In the genomic region with DNA sequence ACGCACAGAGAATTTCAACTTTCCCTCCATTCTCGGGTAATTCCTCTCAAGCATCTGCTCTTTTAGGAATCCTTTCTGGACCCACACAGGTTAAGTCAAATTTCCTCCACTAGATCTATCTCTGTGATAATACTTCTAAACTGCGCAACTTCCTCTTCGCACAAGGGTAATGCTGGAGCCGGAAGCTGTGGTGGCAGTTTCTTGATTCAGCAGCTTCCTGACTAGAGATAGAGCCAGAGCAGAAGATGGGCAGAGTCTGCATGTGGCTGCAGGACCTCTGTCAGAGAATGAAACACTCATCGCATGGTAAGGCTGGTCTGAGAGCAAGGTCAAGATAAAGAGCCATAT, we compare ENCODE assay signal across 8 cellular contexts.
DNase-seq lines count a peak whose midpoint lies in the region; ATAC-seq lines count a peak whose summit lies in the region.

No MANE protein-coding gene starts in this region.

- peak; percentile 71 for ATAC-seq in HG03457 (IDR thresholded peaks at IDR 0.05; ENCODE audit: unreplicated experiment)

- intact Hi-C loops in head of caudate nucleus (cut with DNase I): no loop called here

- peak; percentile 77 for DNase-seq in activated gamma-delta T cell treated with Interleukin-2 at 50 U/mL for 16 hours
- DNase-seq in activated gamma-delta T cell (lab: John Stamatoyannopoulos, UW): no peak
- peak; percentile 81 for DNase-seq in activated CD4-positive, alpha-beta T cell treated with anti-CD3 and anti-CD28 coated beads for 48 hours
- DNase-seq in head of caudate nucleus: peak in 33 of 42 donors; percentile 14 to 76 (median 44)
- DNase-seq in stimulated activated CD8-positive, alpha-beta memory T cell treated with anti-CD3 and anti-CD28 coated beads, Interleukin-12 subunit alpha, Interleukin-12 subunit beta, amount 100 ng/mL, for 24 hours (ENCODE audit: extremely low read depth): peak; percentile 40
- no peak for DNase-seq in NCI-H524 treated with DMSO at 0.1 percent for 48 hours (lab: John Stamatoyannopoulos, UW)
- DNase-seq in kidney tubule cell (ENCODE audit: low spot score): no peak

Comparison
In these comparisons a context has a peak if more than half of its experiments do, and no peak if none do; other contexts are left out.
1. DNase-seq: peak in activated gamma-delta T cell treated with Interleukin-2 at 50 U/mL for 16 hours (single experiment), activated CD4-positive, alpha-beta T cell treated with anti-CD3 and anti-CD28 coated beads for 48 hours (single experiment), head of caudate nucleus (33 of 42) and stimulated activated CD8-positive, alpha-beta memory T cell treated with anti-CD3 and anti-CD28 coated beads, Interleukin-12 subunit alpha, Interleukin-12 subunit beta, amount 100 ng/mL, for 24 hours (single experiment); none in activated gamma-delta T cell (single experiment), NCI-H524 treated with DMSO at 0.1 percent for 48 hours (single experiment) and kidney tubule cell (single experiment).